Comparison of ENCODE assay signal across 1 cellular context in genomic region chr2:195657634-195658540, GRCh38.
A peak's percentile ranks its signal among the peaks of the same experiment; 100 is the strongest.
TF ChIP-seq lines count a peak whose summit lies in the region.

No MANE protein-coding gene starts in this region.

TF ChIP-seq in HEK293, 187 proteins besides CTCF, POLR2A, EP300 and RAD21 (continued from another document and continues in another):
- TF ChIP-seq ZNF518A (tag by site-specific recombination; conservative IDR thresholded peaks at IDR 0.05; ENCODE audit: low read depth) = no peak
- TF ChIP-seq ZNF654 (tag by site-specific recombination; IDR thresholded peaks at IDR 0.05; ENCODE audit: low read depth) = no peak
- TF ChIP-seq ATF2 (tag by site-specific recombination; IDR thresholded peaks at IDR 0.05; ENCODE audit: low read depth) = no peak
- no peak for TF ChIP-seq PRDM6 (tag by site-specific recombination; IDR thresholded peaks at IDR 0.05)
- peak; percentile 60; the same call in 1 of the 2 replicates for TF ChIP-seq KLF8 (tag by site-specific recombination; IDR thresholded peaks at IDR 0.05)
- TF ChIP-seq KLF7 (tag by site-specific recombination; IDR thresholded peaks at IDR 0.05; ENCODE audit: borderline replicate concordance) = peak; percentile 38; the same call in 1 of the 2 replicates
- no peak for TF ChIP-seq ZNF350 (tag by site-specific recombination; IDR thresholded peaks at IDR 0.05)
- no peak for TF ChIP-seq MYNN (tag by site-specific recombination; IDR thresholded peaks at IDR 0.05; ENCODE audit: borderline replicate concordance)
- TF ChIP-seq, protein P1, sequence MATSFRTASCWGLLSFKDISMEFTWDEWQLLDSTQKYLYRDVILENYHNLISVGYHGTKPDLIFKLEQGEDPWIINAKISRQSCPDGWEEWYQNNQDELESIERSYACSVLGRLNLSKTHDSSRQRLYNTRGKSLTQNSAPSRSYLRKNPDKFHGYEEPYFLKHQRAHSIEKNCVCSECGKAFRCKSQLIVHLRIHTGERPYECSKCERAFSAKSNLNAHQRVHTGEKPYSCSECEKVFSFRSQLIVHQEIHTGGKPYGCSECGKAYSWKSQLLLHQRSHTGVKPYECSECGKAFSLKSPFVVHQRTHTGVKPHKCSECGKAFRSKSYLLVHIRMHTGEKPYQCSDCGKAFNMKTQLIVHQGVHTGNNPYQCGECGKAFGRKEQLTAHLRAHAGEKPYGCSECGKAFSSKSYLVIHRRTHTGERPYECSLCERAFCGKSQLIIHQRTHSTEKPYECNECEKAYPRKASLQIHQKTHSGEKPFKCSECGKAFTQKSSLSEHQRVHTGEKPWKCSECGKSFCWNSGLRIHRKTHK (tag by site-specific recombination; IDR thresholded peaks at IDR 0.05) = no peak
- TF ChIP-seq, protein P2, sequence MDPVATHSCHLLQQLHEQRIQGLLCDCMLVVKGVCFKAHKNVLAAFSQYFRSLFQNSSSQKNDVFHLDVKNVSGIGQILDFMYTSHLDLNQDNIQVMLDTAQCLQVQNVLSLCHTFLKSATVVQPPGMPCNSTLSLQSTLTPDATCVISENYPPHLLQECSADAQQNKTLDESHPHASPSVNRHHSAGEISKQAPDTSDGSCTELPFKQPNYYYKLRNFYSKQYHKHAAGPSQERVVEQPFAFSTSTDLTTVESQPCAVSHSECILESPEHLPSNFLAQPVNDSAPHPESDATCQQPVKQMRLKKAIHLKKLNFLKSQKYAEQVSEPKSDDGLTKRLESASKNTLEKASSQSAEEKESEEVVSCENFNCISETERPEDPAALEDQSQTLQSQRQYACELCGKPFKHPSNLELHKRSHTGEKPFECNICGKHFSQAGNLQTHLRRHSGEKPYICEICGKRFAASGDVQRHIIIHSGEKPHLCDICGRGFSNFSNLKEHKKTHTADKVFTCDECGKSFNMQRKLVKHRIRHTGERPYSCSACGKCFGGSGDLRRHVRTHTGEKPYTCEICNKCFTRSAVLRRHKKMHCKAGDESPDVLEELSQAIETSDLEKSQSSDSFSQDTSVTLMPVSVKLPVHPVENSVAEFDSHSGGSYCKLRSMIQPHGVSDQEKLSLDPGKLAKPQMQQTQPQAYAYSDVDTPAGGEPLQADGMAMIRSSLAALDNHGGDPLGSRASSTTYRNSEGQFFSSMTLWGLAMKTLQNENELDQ (tag by site-specific recombination; IDR thresholded peaks at IDR 0.05; ENCODE audit: low read depth) = no peak
- TF ChIP-seq, protein P3, sequence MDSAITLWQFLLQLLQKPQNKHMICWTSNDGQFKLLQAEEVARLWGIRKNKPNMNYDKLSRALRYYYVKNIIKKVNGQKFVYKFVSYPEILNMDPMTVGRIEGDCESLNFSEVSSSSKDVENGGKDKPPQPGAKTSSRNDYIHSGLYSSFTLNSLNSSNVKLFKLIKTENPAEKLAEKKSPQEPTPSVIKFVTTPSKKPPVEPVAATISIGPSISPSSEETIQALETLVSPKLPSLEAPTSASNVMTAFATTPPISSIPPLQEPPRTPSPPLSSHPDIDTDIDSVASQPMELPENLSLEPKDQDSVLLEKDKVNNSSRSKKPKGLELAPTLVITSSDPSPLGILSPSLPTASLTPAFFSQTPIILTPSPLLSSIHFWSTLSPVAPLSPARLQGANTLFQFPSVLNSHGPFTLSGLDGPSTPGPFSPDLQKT (IDR thresholded peaks at IDR 0.05; ENCODE audit: borderline replicate concordance, low read depth, low read length) = no peak
- no peak for TF ChIP-seq ZNF560 (tag by site-specific recombination; IDR thresholded peaks at IDR 0.05; ENCODE audit: borderline replicate concordance)
- TF ChIP-seq ZBTB26 (tag by site-specific recombination; optimal IDR thresholded peaks at IDR 0.05) = peak; percentile 46
- no peak for TF ChIP-seq ZNF174 (tag by site-specific recombination; IDR thresholded peaks at IDR 0.05)
- TF ChIP-seq ZNF112 (tag by site-specific recombination; IDR thresholded peaks at IDR 0.05) = no peak
- TF ChIP-seq ZFP37 (tag by site-specific recombination; IDR thresholded peaks at IDR 0.05) = no peak
- TF ChIP-seq ZNF23 (tag by site-specific recombination; IDR thresholded peaks at IDR 0.05; ENCODE audit: borderline replicate concordance) = no peak
- no peak for TF ChIP-seq ZNF626 (tag by site-specific recombination; IDR thresholded peaks at IDR 0.05)
- no peak for TF ChIP-seq ZNF223 (tag by site-specific recombination; IDR thresholded peaks at IDR 0.05)
- no peak for TF ChIP-seq ZNF792 (tag by site-specific recombination; IDR thresholded peaks at IDR 0.05)
- no peak for TF ChIP-seq ZNF571 (tag by site-specific recombination; IDR thresholded peaks at IDR 0.05)
- TF ChIP-seq ZSCAN16 (tag by site-specific recombination; IDR thresholded peaks at IDR 0.05) = no peak
- TF ChIP-seq ZNF24 (tag by site-specific recombination; IDR thresholded peaks at IDR 0.05) = 0 out of 2 replicates have a peak, but pooled peaks have one; percentile 29
- no peak for TF ChIP-seq ZNF777 (tag by site-specific recombination; IDR thresholded peaks at IDR 0.05; ENCODE audit: borderline replicate concordance)
- TF ChIP-seq, protein P4, sequence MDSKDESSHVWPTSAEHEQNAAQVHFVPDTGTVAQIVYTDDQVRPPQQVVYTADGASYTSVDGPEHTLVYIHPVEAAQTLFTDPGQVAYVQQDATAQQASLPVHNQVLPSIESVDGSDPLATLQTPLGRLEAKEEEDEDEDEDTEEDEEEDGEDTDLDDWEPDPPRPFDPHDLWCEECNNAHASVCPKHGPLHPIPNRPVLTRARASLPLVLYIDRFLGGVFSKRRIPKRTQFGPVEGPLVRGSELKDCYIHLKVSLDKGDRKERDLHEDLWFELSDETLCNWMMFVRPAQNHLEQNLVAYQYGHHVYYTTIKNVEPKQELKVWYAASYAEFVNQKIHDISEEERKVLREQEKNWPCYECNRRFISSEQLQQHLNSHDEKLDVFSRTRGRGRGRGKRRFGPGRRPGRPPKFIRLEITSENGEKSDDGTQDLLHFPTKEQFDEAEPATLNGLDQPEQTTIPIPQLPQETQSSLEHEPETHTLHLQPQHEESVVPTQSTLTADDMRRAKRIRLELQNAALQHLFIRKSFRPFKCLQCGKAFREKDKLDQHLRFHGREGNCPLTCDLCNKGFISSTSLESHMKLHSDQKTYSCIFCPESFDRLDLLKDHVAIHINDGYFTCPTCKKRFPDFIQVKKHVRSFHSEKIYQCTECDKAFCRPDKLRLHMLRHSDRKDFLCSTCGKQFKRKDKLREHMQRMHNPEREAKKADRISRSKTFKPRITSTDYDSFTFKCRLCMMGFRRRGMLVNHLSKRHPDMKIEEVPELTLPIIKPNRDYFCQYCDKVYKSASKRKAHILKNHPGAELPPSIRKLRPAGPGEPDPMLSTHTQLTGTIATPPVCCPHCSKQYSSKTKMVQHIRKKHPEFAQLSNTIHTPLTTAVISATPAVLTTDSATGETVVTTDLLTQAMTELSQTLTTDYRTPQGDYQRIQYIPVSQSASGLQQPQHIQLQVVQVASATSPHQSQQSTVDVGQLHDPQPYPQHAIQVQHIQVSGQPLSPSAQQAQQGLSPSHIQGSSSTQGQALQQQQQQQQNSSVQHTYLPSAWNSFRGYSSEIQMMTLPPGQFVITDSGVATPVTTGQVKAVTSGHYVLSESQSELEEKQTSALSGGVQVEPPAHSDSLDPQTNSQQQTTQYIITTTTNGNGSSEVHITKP (tag by site-specific recombination; IDR thresholded peaks at IDR 0.05) = no peak; the same call in 1 of the 2 replicates
- TF ChIP-seq ZNF521 (tag by site-specific recombination; IDR thresholded peaks at IDR 0.05) = no peak
- TF ChIP-seq ZNF768 (tag by site-specific recombination; IDR thresholded peaks at IDR 0.05) = no peak
- peak; percentile 38 for TF ChIP-seq ZFHX2 (tag by site-specific recombination; conservative IDR thresholded peaks at IDR 0.05)
- TF ChIP-seq SCRT2 (tag by site-specific recombination; IDR thresholded peaks at IDR 0.05) = no peak
- no peak for TF ChIP-seq OSR2 (tag by site-specific recombination; IDR thresholded peaks at IDR 0.05)
- TF ChIP-seq ZNF221 (tag by site-specific recombination; IDR thresholded peaks at IDR 0.05; ENCODE audit: borderline replicate concordance) = no peak
- no peak for TF ChIP-seq ZNF19 (tag by site-specific recombination; IDR thresholded peaks at IDR 0.05; ENCODE audit: low read depth)
- no peak for TF ChIP-seq GLI2 (tag by site-specific recombination; IDR thresholded peaks at IDR 0.05; ENCODE audit: borderline replicate concordance, low read depth)
- TF ChIP-seq, protein P5, sequence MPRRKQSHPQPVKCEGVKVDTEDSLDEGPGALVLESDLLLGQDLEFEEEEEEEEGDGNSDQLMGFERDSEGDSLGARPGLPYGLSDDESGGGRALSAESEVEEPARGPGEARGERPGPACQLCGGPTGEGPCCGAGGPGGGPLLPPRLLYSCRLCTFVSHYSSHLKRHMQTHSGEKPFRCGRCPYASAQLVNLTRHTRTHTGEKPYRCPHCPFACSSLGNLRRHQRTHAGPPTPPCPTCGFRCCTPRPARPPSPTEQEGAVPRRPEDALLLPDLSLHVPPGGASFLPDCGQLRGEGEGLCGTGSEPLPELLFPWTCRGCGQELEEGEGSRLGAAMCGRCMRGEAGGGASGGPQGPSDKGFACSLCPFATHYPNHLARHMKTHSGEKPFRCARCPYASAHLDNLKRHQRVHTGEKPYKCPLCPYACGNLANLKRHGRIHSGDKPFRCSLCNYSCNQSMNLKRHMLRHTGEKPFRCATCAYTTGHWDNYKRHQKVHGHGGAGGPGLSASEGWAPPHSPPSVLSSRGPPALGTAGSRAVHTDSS (tag by site-specific recombination; IDR thresholded peaks at IDR 0.05) = no peak
- TF ChIP-seq ZNF658 (tag by site-specific recombination; IDR thresholded peaks at IDR 0.05) = no peak
- no peak for TF ChIP-seq MEIS1 (CRISPR knock-in tag; IDR thresholded peaks at IDR 0.05; ENCODE audit: borderline replicate concordance)
- TF ChIP-seq ZNF701 (tag by site-specific recombination; IDR thresholded peaks at IDR 0.05) = no peak
- no peak for TF ChIP-seq ZNF140 (tag by site-specific recombination; IDR thresholded peaks at IDR 0.05)
- no peak for TF ChIP-seq ZNF707 (tag by site-specific recombination; IDR thresholded peaks at IDR 0.05)
- no peak for TF ChIP-seq OVOL3 (tag by site-specific recombination; IDR thresholded peaks at IDR 0.05)
- TF ChIP-seq HOXD13 (CRISPR knock-in tag; IDR thresholded peaks at IDR 0.05; ENCODE audit: borderline replicate concordance) = no peak
- no peak for TF ChIP-seq SALL2 (tag by site-specific recombination; IDR thresholded peaks at IDR 0.05; ENCODE audit: borderline replicate concordance)
- TF ChIP-seq ZNF211 (tag by site-specific recombination; IDR thresholded peaks at IDR 0.05; ENCODE audit: low read depth) = no peak
- no peak for TF ChIP-seq ZNF302 (tag by site-specific recombination; IDR thresholded peaks at IDR 0.05; ENCODE audit: low read depth)
- TF ChIP-seq YY2 (tag by site-specific recombination; IDR thresholded peaks at IDR 0.05) = no peak
